Comparison of ENCODE assay signal across 9 cellular contexts in the genomic region with DNA sequence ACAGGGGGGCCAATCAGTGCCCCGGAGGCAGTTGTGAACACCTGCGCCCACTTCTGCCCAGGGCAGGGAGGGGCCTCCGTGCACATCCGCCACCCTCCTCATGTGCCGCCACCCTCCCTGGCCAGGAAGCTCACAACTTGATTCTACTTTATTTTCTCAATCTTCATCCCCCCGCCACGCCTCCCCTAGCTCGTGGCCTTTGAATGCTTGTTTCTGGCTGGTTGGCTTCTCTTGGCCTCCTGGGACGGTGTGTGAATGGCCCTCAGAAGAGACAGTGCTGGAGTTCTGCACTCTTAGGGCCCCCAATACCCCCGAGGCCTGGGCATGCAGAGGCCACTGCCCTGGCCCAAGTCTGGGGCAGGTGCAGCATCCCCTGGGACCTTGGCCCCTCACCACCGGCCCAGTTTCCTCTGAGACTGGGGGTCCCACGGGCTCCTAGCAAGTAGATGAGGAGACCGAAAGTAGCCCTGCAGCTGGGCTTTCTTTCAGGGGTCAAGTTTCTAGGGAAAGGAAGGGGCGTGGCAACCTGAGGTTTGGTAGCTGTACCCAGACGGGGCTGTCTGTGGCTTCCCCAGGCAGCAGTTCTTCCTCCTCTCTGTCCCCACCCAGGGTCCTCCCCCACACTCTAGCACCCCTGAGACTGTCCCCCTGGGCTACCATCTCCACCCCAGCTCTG. TPM values are rescaled to one million over a fixed set of nuclear protein-coding genes. Genes with fewer than 3 reads are reported as not detected.
DNase-seq lines count a peak whose midpoint lies in the region; ATAC-seq and TF ChIP-seq lines count a peak whose summit lies in the region.
"Had no signal": no experiment of that assay in that cellular context is flagged by ENCODE, and none has a peak within 500 bp of the region (broad histone marks: within the 10 kb centered on the region; RNA-seq: fewer than 3 reads in every experiment).

No MANE protein-coding gene starts in this region.

- peak overlapping the region; percentile 97 for H3K27ac ChIP-seq in OCI-LY7 (ENCODE audit: low read depth, low read length, poor library complexity, severe bottlenecking)
- peak overlapping the region; percentile 79 for H3K27ac ChIP-seq in naive thymus-derived CD4-positive, alpha-beta T cell (ENCODE audit: low read depth, low read length)

- H3K27ac Mint-ChIP-seq in activated naive CD8-positive, alpha-beta T cell treated with anti-CD3 and anti-CD28 coated beads, Interleukin-2, amount 10 ng/mL, durations not matched to agents 7 days and 5 days = peak overlapping the region; percentile 94
- peak overlapping the region; percentile 46 to 91 (median 85) for H3K27ac Mint-ChIP-seq in naive thymus-derived CD4-positive, alpha-beta T cell

- H3K4me3 Mint-ChIP-seq in activated naive CD8-positive, alpha-beta T cell treated with anti-CD3 and anti-CD28 coated beads, Interleukin-2, amount 10 ng/mL, durations not matched to agents 7 days and 5 days = peak overlapping the region; percentile 96
- H3K4me3 Mint-ChIP-seq in naive thymus-derived CD4-positive, alpha-beta T cell = peak overlapping the region; percentile 81 to 98 (median 92)

- H3K4me3 ChIP-seq in GM12875 (ENCODE audit: low read depth, low read length) = peak overlapping the region; percentile 71
- H3K4me3 ChIP-seq in OCI-LY7 (ENCODE audit: low read depth, low read length, poor library complexity, severe bottlenecking) = peak overlapping the region; percentile 94
- peak overlapping the region; percentile 89 for H3K4me3 ChIP-seq in naive thymus-derived CD4-positive, alpha-beta T cell (ENCODE audit: low read length)

- peaks cover 2% of the 10 kb centered on the region for H3K27me3 Mint-ChIP-seq in activated naive CD8-positive, alpha-beta T cell treated with anti-CD3 and anti-CD28 coated beads, Interleukin-2, amount 10 ng/mL, durations not matched to agents 7 days and 5 days
- H3K27me3 Mint-ChIP-seq in naive thymus-derived CD4-positive, alpha-beta T cell = peaks cover 0 to 11% (median 0%) of the 10 kb centered on the region in 5 donors

- H3K36me3 ChIP-seq in OCI-LY7 (ENCODE audit: insufficient read depth, low read length) = peaks cover 30% of the 10 kb centered on the region; the same call in 1 of the 2 replicates
- H3K36me3 ChIP-seq in naive thymus-derived CD4-positive, alpha-beta T cell (ENCODE audit: control insufficient read depth in 2 of 3, insufficient read depth in 3 of 3, low read length in 3 of 3) = peaks cover 0 to 38% (median 0%) of the 10 kb centered on the region in 3 experiments

- POLR2A ChIA-PET in OCI-LY7 (lab: Charles Lee) = interaction anchor here (1.6 kb wide), 1 partner anchor 12 kb away, joined by 3 read pairs; no protein-coding TSS in a partner anchor
- POLR2A ChIA-PET in activated naive CD8-positive, alpha-beta T cell treated with anti-CD3 and anti-CD28 coated beads, Interleukin-2, amount 10 ng/mL, durations not matched to agents 7 days and 5 days (lab: Charles Lee) = interaction anchor here (0.6 to 7.0 kb wide), 14 partner anchors 11 to 420 kb away, joined by 3 to 114 read pairs (median 4); a partner anchor contains a TSS
- POLR2A ChIA-PET in naive thymus-derived CD4-positive, alpha-beta T cell (lab: Charles Lee) = interaction anchor here (0.6 to 6.6 kb wide), 13 partner anchors 9 to 557 kb away, joined by 3 to 83 read pairs (median 4); a partner anchor contains a TSS

- no peaks in the 10 kb centered on the region for H3K9me2 ChIP-seq in OCI-LY7 (ENCODE audit: insufficient read depth, low read length)

- no peak for TF ChIP-seq CTCF in GM12875 (IDR thresholded peaks at IDR 0.05; ENCODE audit: borderline replicate concordance, insufficient read depth, low read depth, low read length)
- no peak for TF ChIP-seq CTCF in OCI-LY7 (conservative IDR thresholded peaks at IDR 0.05; ENCODE audit: low read length)

- no peaks in the 10 kb centered on the region for H3K9me3 Mint-ChIP-seq in activated naive CD8-positive, alpha-beta T cell treated with anti-CD3 and anti-CD28 coated beads, Interleukin-2, amount 10 ng/mL, durations not matched to agents 7 days and 5 days
- peaks cover 0 to 3% (median 0%) of the 10 kb centered on the region in 11 donors for H3K9me3 Mint-ChIP-seq in naive thymus-derived CD4-positive, alpha-beta T cell

- peaks cover 32% of the 10 kb centered on the region for H3K4me1 Mint-ChIP-seq in activated naive CD8-positive, alpha-beta T cell treated with anti-CD3 and anti-CD28 coated beads, Interleukin-2, amount 10 ng/mL, durations not matched to agents 7 days and 5 days
- H3K4me1 Mint-ChIP-seq in naive thymus-derived CD4-positive, alpha-beta T cell = peaks cover 17 to 45% (median 33%) of the 10 kb centered on the region in 7 donors

- H4K20me1 ChIP-seq in OCI-LY7 (ENCODE audit: insufficient read depth, low read length) = no peaks in the 10 kb centered on the region

- peaks cover 40% of the 10 kb centered on the region for H3K4me1 ChIP-seq in OCI-LY7 (ENCODE audit: insufficient read depth, low read length, poor library complexity, severe bottlenecking)
- peaks cover 14 to 26% of the 10 kb centered on the region in 2 donors for H3K4me1 ChIP-seq in naive thymus-derived CD4-positive, alpha-beta T cell (ENCODE audit: control insufficient read depth in 2 of 2, insufficient read depth in 2 of 2, low read length in 2 of 2)

- peaks cover 14% of the 10 kb centered on the region for H3K36me3 Mint-ChIP-seq in activated naive CD8-positive, alpha-beta T cell treated with anti-CD3 and anti-CD28 coated beads, Interleukin-2, amount 10 ng/mL, durations not matched to agents 7 days and 5 days
- H3K36me3 Mint-ChIP-seq in naive thymus-derived CD4-positive, alpha-beta T cell = peaks cover 0 to 10% (median 0%) of the 10 kb centered on the region in 5 donors

- intact Hi-C loops in OCI-LY7 (cut with micrococcal nuclease; ENCODE audit: unreplicated experiment) = loop anchor here (2.0 to 5.0 kb wide), 4 partner anchors 15 to 451 kb away; a partner anchor contains a TSS
- intact Hi-C loops in naive thymus-derived CD4-positive, alpha-beta T cell (cut with micrococcal nuclease) = loop anchor here (1.0 to 5.0 kb wide), 6 partner anchors 12 to 541 kb away; a partner anchor contains a TSS

- peaks cover 13% of the 10 kb centered on the region; the same call in 1 of the 2 replicates for H3K79me2 ChIP-seq in OCI-LY7 (ENCODE audit: insufficient read depth, low read depth, low read length)

- no peak overlapping the region for H2AFZ ChIP-seq in OCI-LY7 (ENCODE audit: low read length)

- DNase-seq in OCI-LY7 (ENCODE audit: low spot score) (peak; percentile 92), NCI-H1092 treated with DMSO at 0.1 percent for 48 hours (lab: John Stamatoyannopoulos, UW) (no peak), SW480 (ENCODE audit: low spot score) (no peak)
- DNase-seq in activated naive CD8-positive, alpha-beta T cell treated with anti-CD3 and anti-CD28 coated beads, Interleukin-2, amount 10 ng/mL, durations not matched to agents 7 days and 5 days = peak; percentile 78
- peak in 8 of 9 donors; percentile 59 to 78 (median 72) for DNase-seq in naive thymus-derived CD4-positive, alpha-beta T cell
- DNase-seq in NK-92 treated with Interleukin-12 subunit alpha and Interleukin-12 subunit beta, amount 100 ng/mL, for 24 hours (lab: John Stamatoyannopoulos, UW) = no peak

- no TSS peak for BruUV-seq in OCI-LY7 (replicated peaks; lab: Mats Ljungman, UMichigan)

- no peaks in the 10 kb centered on the region for H3K27me3 ChIP-seq in naive thymus-derived CD4-positive, alpha-beta T cell (ENCODE audit: control insufficient read depth in 2 of 2, insufficient read depth in 2 of 2, low read length in 2 of 2)

- no peaks in the 10 kb centered on the region for H3K9me3 ChIP-seq in OCI-LY7 (ENCODE audit: low read length)
- H3K9me3 ChIP-seq in naive thymus-derived CD4-positive, alpha-beta T cell (ENCODE audit: control insufficient read depth in 2 of 3, low read length in 3 of 3) = no peaks in the 10 kb centered on the region

- CTCF ChIA-PET in OCI-LY7 (lab: Charles Lee; ENCODE audit: unreplicated experiment) = interaction anchor here (0.6 kb wide), 1 partner anchor 540 kb away, joined by 13 read pairs; no protein-coding TSS in a partner anchor
- CTCF ChIA-PET in naive thymus-derived CD4-positive, alpha-beta T cell (lab: Charles Lee) = interaction anchor here (0.6 to 2.5 kb wide), 6 partner anchors 21 to 496 kb away, joined by 3 to 18 read pairs (median 4); no protein-coding TSS in a partner anchor

- H3K4me2 ChIP-seq in OCI-LY7 (ENCODE audit: low read length) = peak overlapping the region; percentile 90

- peak; percentile 62 for ATAC-seq in activated naive CD8-positive, alpha-beta T cell treated with anti-CD3 and anti-CD28 coated beads, Interleukin-2, amount 10 ng/mL, durations not matched to agents 7 days and 5 days (ENCODE audit: low read depth)
- ATAC-seq in naive thymus-derived CD4-positive, alpha-beta T cell = peak; percentile 61
- ATAC-seq in HG03469 (IDR thresholded peaks at IDR 0.05; ENCODE audit: unreplicated experiment) = no peak

RNA-seq across cellular contexts. Expression of a gene that starts 1.3 kb away (rescaled TPM):
- 85.5 and 106 TPM in 2 replicates for total RNA-seq in OCI-LY7 (2014; rRNA removed; shearing (Covaris generic))
- total RNA-seq in OCI-LY7 (2022) = 63.5 and 69.4 TPM in 2 replicates
- 100 to 1,000 TPM in 1 of 2 experiments, 10 to 100 TPM in 1; 95.1 to 106 TPM for total RNA-seq in activated naive CD8-positive, alpha-beta T cell treated with anti-CD3 and anti-CD28 coated beads, Interleukin-2, amount 10 ng/mL, durations not matched to agents 7 days and 5 days
- total RNA-seq in naive thymus-derived CD4-positive, alpha-beta T cell = 10 to 100 TPM; 21.8 to 93.4 (median 23.6) TPM
- 10 to 100 TPM; 55.2 to 66.8 TPM for polyA plus RNA-seq in naive thymus-derived CD4-positive, alpha-beta T cell

RNA-seq across cellular contexts. Expression of a gene that starts 1.9 kb away (rescaled TPM):
- total RNA-seq in OCI-LY7 (2014; rRNA removed; shearing (Covaris generic)) = 4.8 and 6.4 TPM in 2 replicates
- total RNA-seq in OCI-LY7 (2022) = 6.1 and 7.6 TPM in 2 replicates
- total RNA-seq in activated naive CD8-positive, alpha-beta T cell treated with anti-CD3 and anti-CD28 coated beads, Interleukin-2, amount 10 ng/mL, durations not matched to agents 7 days and 5 days = 1 to 10 TPM; 1.8 to 2.6 TPM
- total RNA-seq in naive thymus-derived CD4-positive, alpha-beta T cell = 1 to 10 TPM in 3 of 5 experiments, under 1 TPM in 2; 0.75 to 6.1 (median 1.1) TPM
- polyA plus RNA-seq in naive thymus-derived CD4-positive, alpha-beta T cell = 1 to 10 TPM in 1 of 2 donors, under 1 TPM in 1; 0.18 to 1.3 TPM

RNA-seq across cellular contexts. Expression of a gene that starts 6.2 kb away (rescaled TPM):
- not detected in 2 replicates for total RNA-seq in OCI-LY7 (2014; rRNA removed; shearing (Covaris generic))
- total RNA-seq in OCI-LY7 (2022) = not detected in 2 replicates
- total RNA-seq in activated naive CD8-positive, alpha-beta T cell treated with anti-CD3 and anti-CD28 coated beads, Interleukin-2, amount 10 ng/mL, durations not matched to agents 7 days and 5 days = 1 to 10 TPM in 1 of 2 experiments, under 1 TPM in 1; 0.57 to 1.1 TPM
- total RNA-seq in naive thymus-derived CD4-positive, alpha-beta T cell = under 1 TPM in 2 of 5 experiments, not detected in 3; 0.48 to 0.71 TPM
- polyA plus RNA-seq in naive thymus-derived CD4-positive, alpha-beta T cell = under 1 TPM; 0.47 to 0.75 TPM

RNA-seq across cellular contexts. Expression of a gene that starts 15.0 kb away (rescaled TPM):
- total RNA-seq in OCI-LY7 (2014; rRNA removed; shearing (Covaris generic)) = 36.4 and 37.5 TPM in 2 replicates
- 71.2 and 72.3 TPM in 2 replicates for total RNA-seq in OCI-LY7 (2022)
- total RNA-seq in activated naive CD8-positive, alpha-beta T cell treated with anti-CD3 and anti-CD28 coated beads, Interleukin-2, amount 10 ng/mL, durations not matched to agents 7 days and 5 days = 10 to 100 TPM; 65.3 to 74.9 TPM
- total RNA-seq in naive thymus-derived CD4-positive, alpha-beta T cell = 10 to 100 TPM; 35.5 to 73.2 (median 47.3) TPM
- polyA plus RNA-seq in naive thymus-derived CD4-positive, alpha-beta T cell = 10 to 100 TPM; 22.2 to 33.2 TPM

RNA-seq across cellular contexts. Expression of a gene that starts 28.6 kb away (rescaled TPM):
- total RNA-seq in OCI-LY7 (2014; rRNA removed; shearing (Covaris generic)) = not detected in 2 replicates
- not detected in 2 replicates for total RNA-seq in OCI-LY7 (2022)
- under 1 TPM; 0.30 to 0.51 TPM for total RNA-seq in activated naive CD8-positive, alpha-beta T cell treated with anti-CD3 and anti-CD28 coated beads, Interleukin-2, amount 10 ng/mL, durations not matched to agents 7 days and 5 days
- 1 to 10 TPM in 1 of 5 experiments, under 1 TPM in 1, not detected in 3; 0.20 to 1.7 TPM for total RNA-seq in naive thymus-derived CD4-positive, alpha-beta T cell
- polyA plus RNA-seq in naive thymus-derived CD4-positive, alpha-beta T cell = not detected
- total RNA-seq: LHCN-M2 had no signal

Comparison
In these comparisons a context has a peak if more than half of its experiments do, and no peak if none do; other contexts are left out.
1. DNase-seq: peak in OCI-LY7 (single experiment), activated naive CD8-positive, alpha-beta T cell treated with anti-CD3 and anti-CD28 coated beads, Interleukin-2, amount 10 ng/mL, durations not matched to agents 7 days and 5 days (single experiment) and naive thymus-derived CD4-positive, alpha-beta T cell (8 of 9); none in NCI-H1092 treated with DMSO at 0.1 percent for 48 hours (single experiment), NK-92 treated with Interleukin-12 subunit alpha and Interleukin-12 subunit beta, amount 100 ng/mL, for 24 hours (single experiment) and SW480 (single experiment).
2. Peak in every context shown above with its lines, with median percentiles within 50 percentile points of each other: H3K4me3 ChIP-seq.